ENCODE assay signal across 14 cellular contexts in genomic region chr14:54465654-54466053, GRCh38.
"Had no signal": no experiment of that assay in that cellular context is flagged by ENCODE, and none has a peak within 500 bp of the region (broad histone marks: within the 10 kb centered on the region; RNA-seq: fewer than 3 reads in every experiment).

No MANE protein-coding gene starts in this region.

- DNase-seq: activated B cell treated with CpG ODN at 0.5 μM for 24 hours; activated CD4-positive, alpha-beta T cell treated with anti-CD3 and anti-CD28 coated beads, Interleukin-2, amount 50 U/mL, for 1 hour; activated T-cell treated with anti-CD3 and anti-CD28 coated beads for 4 hours; foreskin keratinocyte; head of caudate nucleus; left lung; ovary; stimulated activated CD4-positive, alpha-beta T cell treated with anti-CD3 and anti-CD28 coated beads, Interleukin-15, amount 100 ng/mL, for 24 hours; stimulated activated CD4-positive, alpha-beta T cell treated with anti-CD3 and anti-CD28 coated beads, Interleukin-4, amount 100 ng/mL, for 24 hours; stimulated activated naive CD8-positive, alpha-beta T cell treated with anti-CD3 and anti-CD28 coated beads, Interleukin-15, amount 100 ng/mL, for 72 hours; T-helper 17 cell had no signal

- H3K4me1 ChIP-seq: breast epithelium, foreskin keratinocyte, left lung had no signal

- H3K36me3 ChIP-seq: breast epithelium, ovary, thoracic aorta had no signal

- H3K27me3 ChIP-seq: breast epithelium, foreskin keratinocyte, left lung, ovary had no signal

- ATAC-seq: activated naive CD4-positive, alpha-beta T cell treated with anti-CD3 and anti-CD28 coated beads, Interleukin-2, amount 50 U/mL, for 72 hours; foreskin keratinocyte; left lung; stimulated activated naive CD8-positive, alpha-beta T cell treated with anti-CD3 and anti-CD28 coated beads, Interleukin-15, amount 100 ng/mL, for 72 hours; T-helper 17 cell had no signal

- H3K27ac ChIP-seq: breast epithelium, foreskin keratinocyte, left lung, ovary had no signal

- H3K4me3 ChIP-seq: breast epithelium, left lung, ovary, thoracic aorta had no signal
